In the genomic region with DNA sequence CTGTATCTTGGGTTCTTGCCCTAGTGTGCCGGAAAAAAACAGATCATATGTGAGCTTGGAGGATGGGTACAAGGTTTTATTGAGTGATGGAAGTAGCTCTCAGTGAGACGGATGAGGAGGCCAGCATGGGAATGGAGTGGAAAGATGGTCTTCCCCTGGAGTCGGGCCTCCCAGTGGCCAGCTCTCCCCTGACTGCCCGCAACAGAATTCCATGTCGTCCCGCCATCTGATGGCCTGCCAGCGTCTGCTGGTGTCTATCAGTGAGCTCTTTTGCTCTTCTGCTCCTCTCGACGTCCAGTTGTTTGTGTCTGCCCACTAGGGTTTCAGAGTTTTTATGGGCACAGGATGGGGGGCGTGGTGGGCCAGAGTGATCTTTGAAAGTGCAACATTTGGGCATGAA, we compare ENCODE assay signal across 1 cellular context.
TF ChIP-seq lines count a peak whose summit lies in the region.

No MANE protein-coding gene starts in this region.

TF ChIP-seq in HepG2, 621 proteins besides CTCF, POLR2A, EP300 and RAD21 (continued from another document):
- TF ChIP-seq, protein P1, sequence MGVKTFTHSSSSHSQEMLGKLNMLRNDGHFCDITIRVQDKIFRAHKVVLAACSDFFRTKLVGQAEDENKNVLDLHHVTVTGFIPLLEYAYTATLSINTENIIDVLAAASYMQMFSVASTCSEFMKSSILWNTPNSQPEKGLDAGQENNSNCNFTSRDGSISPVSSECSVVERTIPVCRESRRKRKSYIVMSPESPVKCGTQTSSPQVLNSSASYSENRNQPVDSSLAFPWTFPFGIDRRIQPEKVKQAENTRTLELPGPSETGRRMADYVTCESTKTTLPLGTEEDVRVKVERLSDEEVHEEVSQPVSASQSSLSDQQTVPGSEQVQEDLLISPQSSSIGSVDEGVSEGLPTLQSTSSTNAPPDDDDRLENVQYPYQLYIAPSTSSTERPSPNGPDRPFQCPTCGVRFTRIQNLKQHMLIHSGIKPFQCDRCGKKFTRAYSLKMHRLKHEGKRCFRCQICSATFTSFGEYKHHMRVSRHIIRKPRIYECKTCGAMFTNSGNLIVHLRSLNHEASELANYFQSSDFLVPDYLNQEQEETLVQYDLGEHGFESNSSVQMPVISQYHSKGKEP (CRISPR knock-in tag; IDR thresholded peaks at IDR 0.05), result no peak
- no peak for TF ChIP-seq RBAK (CRISPR knock-in tag; IDR thresholded peaks at IDR 0.05)
